ENCODE assay signal across 8 cellular contexts in the genomic region with DNA sequence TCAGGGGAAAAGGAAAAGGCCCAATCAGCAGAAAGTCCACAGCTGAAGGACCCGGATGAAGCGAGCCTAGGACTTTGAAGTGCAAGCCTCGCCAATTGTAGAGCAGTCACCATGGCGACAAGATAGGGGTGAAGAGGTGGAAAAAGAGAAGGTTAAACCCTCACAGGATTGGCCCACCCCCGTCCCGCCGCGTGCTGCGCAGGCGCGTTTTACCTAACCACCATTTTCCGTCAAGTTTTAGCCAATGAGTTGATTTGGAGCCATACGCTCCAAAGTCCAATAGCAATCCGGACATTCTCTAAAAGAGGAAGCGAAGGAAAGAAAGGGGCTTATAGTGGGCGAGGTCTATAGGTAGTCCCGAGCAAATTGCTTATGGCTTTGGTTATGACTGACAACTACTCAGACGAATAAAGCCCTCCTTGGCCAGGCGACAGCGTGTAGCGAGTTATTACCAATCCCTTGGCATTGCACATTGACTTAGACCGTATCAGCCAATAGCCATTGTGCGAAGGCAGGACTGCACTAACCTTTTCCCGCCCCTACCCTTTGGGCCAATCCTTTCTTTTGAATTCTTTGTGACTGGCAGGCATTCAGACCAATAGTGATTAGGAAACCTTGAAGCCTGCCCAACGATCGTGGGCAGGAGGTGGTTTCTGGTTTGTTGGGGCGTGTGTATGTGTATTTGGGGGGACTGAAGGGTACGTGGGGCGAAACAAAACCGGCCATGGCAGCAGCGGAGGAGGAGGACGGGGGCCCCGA. TPM values are rescaled to one million over a fixed set of nuclear protein-coding genes. Genes with fewer than 3 reads are reported as not detected.
A peak's percentile ranks its signal among the peaks of the same experiment; 100 is the strongest.
DNase-seq lines count a peak whose midpoint lies in the region; ATAC-seq and TF ChIP-seq lines count a peak whose summit lies in the region.

A gene with protein sequence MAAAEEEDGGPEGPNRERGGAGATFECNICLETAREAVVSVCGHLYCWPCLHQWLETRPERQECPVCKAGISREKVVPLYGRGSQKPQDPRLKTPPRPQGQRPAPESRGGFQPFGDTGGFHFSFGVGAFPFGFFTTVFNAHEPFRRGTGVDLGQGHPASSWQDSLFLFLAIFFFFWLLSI (plus strand): TSS at position 618 of the 759 bp plus-strand sequence. CDS start 107 bp downstream, at position 725.

- H3K27me3 ChIP-seq in kidney epithelial cell (ENCODE audit: control insufficient read depth, insufficient read depth, low read length), result no peaks in the 10 kb centered on the region

- H3K36me3 Mint-ChIP-seq in activated CD4-positive, alpha-beta T cell treated with anti-CD3 and anti-CD28 coated beads for 36 hours (ENCODE audit: low read depth), result peaks cover 28% of the 10 kb centered on the region

- no peaks in the 10 kb centered on the region for H3K27me3 Mint-ChIP-seq in activated CD4-positive, alpha-beta T cell treated with anti-CD3 and anti-CD28 coated beads for 36 hours

- no peaks in the 10 kb centered on the region for H3K9me3 Mint-ChIP-seq in activated CD4-positive, alpha-beta T cell treated with anti-CD3 and anti-CD28 coated beads for 36 hours (ENCODE audit: low read depth)

- TF ChIP-seq CTCF in choroid plexus epithelial cell (conservative IDR thresholded peaks at IDR 0.05; ENCODE audit: low read depth, low read length) (no peak), kidney epithelial cell (IDR thresholded peaks at IDR 0.05; ENCODE audit: insufficient read depth, low read length, poor library complexity, severe bottlenecking) (no peak)

- peaks cover 70% of the 10 kb centered on the region for H3K4me1 Mint-ChIP-seq in activated CD4-positive, alpha-beta T cell treated with anti-CD3 and anti-CD28 coated beads for 36 hours

- CTCF ChIA-PET in activated CD4-positive, alpha-beta T cell treated with anti-CD3 and anti-CD28 coated beads for 36 hours (lab: Charles Lee), result interaction anchor here (0.6 to 1.4 kb wide), 4 partner anchors 15 to 665 kb away, joined by 3 to 5 read pairs (median 4); a partner anchor contains a TSS

- peak within 1 kb of the TSS; percentile 98 for H3K27ac Mint-ChIP-seq in activated CD4-positive, alpha-beta T cell treated with anti-CD3 and anti-CD28 coated beads for 36 hours

- ATAC-seq in HG03439 (IDR thresholded peaks at IDR 0.05; ENCODE audit: unreplicated experiment), result peak; percentile 81
- peak; percentile 89 for ATAC-seq in activated CD4-positive, alpha-beta T cell treated with anti-CD3 and anti-CD28 coated beads for 36 hours

- peak within 1 kb of the TSS; percentile 97 for H3K4me3 ChIP-seq in choroid plexus epithelial cell (ENCODE audit: low read depth, low read length)
- H3K4me3 ChIP-seq in kidney epithelial cell (ENCODE audit: low read depth, low read length), result peak within 1 kb of the TSS; percentile 99

- DNase-seq in AG20443 (ENCODE audit: low spot score) (peak; percentile 96), NCI-H510A treated with DMSO at 0.1 percent for 48 hours (lab: John Stamatoyannopoulos, UW) (peak; percentile 100), choroid plexus epithelial cell (ENCODE audit: low read depth) (peak; percentile 100), kidney epithelial cell (ENCODE audit: low read depth) (peak; percentile 100)
- DNase-seq in activated CD4-positive, alpha-beta T cell treated with anti-CD3 and anti-CD28 coated beads for 36 hours, result peak; percentile 96
- DNase-seq in stimulated activated CD4-positive, alpha-beta T cell treated with anti-CD3 and anti-CD28 coated beads, Interleukin-1b, Interleukin-23, amount 100 ng/mL, for 1 hour (ENCODE audit: low read depth in 2 of 2), result peak; percentile 70 to 89

- intact Hi-C loops in activated CD4-positive, alpha-beta T cell treated with anti-CD3 and anti-CD28 coated beads for 36 hours (cut with DNase I, micrococcal nuclease), result loop anchor here (1.0 to 5.0 kb wide), 20 partner anchors 12 to 1621 kb away; a partner anchor contains a TSS

- peak; percentile 22 for TF ChIP-seq POLR2A in GM19193 (IDR thresholded peaks at IDR 0.05; ENCODE audit: extremely low read depth, insufficient read depth, insufficient read length)

- POLR2A ChIA-PET in activated CD4-positive, alpha-beta T cell treated with anti-CD3 and anti-CD28 coated beads for 36 hours (lab: Charles Lee), result interaction anchor here (0.8 to 1.4 kb wide), 5 partner anchors 13 to 794 kb away, joined by 3 to 7 read pairs (median 4); a partner anchor contains a TSS

- H3K4me3 Mint-ChIP-seq in activated CD4-positive, alpha-beta T cell treated with anti-CD3 and anti-CD28 coated beads for 36 hours, result peak within 1 kb of the TSS; percentile 92

- no peaks in the 10 kb centered on the region for H3K36me3 ChIP-seq in kidney epithelial cell (ENCODE audit: control insufficient read depth, insufficient read depth, low read length)

RNA-seq across cellular contexts. Expression of the gene that starts here (rescaled TPM):
- 10 to 100 TPM; 51.7 to 65.6 TPM for total RNA-seq in activated CD4-positive, alpha-beta T cell treated with anti-CD3 and anti-CD28 coated beads for 36 hours
- total RNA-seq in kidney epithelial cell, result 76.8 and 90.1 TPM in 2 replicates

Comparison
In these comparisons a context has a peak if more than half of its experiments do, and no peak if none do; other contexts are left out.
1. Peak in every context shown above with its lines: DNase-seq, ATAC-seq and H3K4me3 ChIP-seq.